Comparison of ENCODE assay signal across 22 cellular contexts in genomic region chr3:73031573-73032103, GRCh38.
"Had no signal": no experiment of that assay in that cellular context is flagged by ENCODE, and none has a peak within 500 bp of the region (broad histone marks: within the 10 kb centered on the region; RNA-seq: fewer than 3 reads in every experiment).

No MANE protein-coding gene starts in this region.

- H3K27ac ChIP-seq: HL-60, SJCRH30 had no signal

- H3K9me3 ChIP-seq: MG63, SJCRH30 had no signal

- H3K4me3 ChIP-seq: MG63, SJCRH30 had no signal

- ATAC-seq: Right ventricle myocardium inferior, SK-N-SH treated with all-trans-retinoic acid at 6 μM for 48 hours had no signal

- DNase-seq: IMR-90, Karpas-422, KG1, MG63, NCI-H1092, NCI-H1105 treated with DMSO at 0.1 percent for 48 hours, NCI-H1417 treated with DMSO at 0.1 percent for 48 hours, NCI-H146, NCI-H1694 treated with DMSO at 0.1 percent for 48 hours, NCI-H1930, NCI-H2081, NCI-H2107, NCI-H2227 treated with DMSO at 0.1 percent for 48 hours, NCI-H524, NCI-H526 treated with DMSO at 0.1 percent for 48 hours, NCI-H774, SHP77 treated with DMSO at 0.1 percent for 48 hours, SJCRH30 had no signal

- H3K27me3 ChIP-seq: MG63, SJCRH30 had no signal

- H3K36me3 ChIP-seq: SJCRH30 had no signal

- FAIRE-seq: HTR-8/SVneo had no signal
